In genomic region chr3:61809879-61810278, GRCh38 we compare ENCODE assay signal across 14 cellular contexts.
DNase-seq lines count a peak whose midpoint lies in the region; ATAC-seq and TF ChIP-seq lines count a peak whose summit lies in the region.
"Had no signal": no experiment of that assay in that cellular context is flagged by ENCODE, and none has a peak within 500 bp of the region (broad histone marks: within the 10 kb centered on the region; RNA-seq: fewer than 3 reads in every experiment).

No MANE protein-coding gene starts in this region.

- H3K27ac ChIP-seq in muscle layer of colon (ENCODE audit: low read depth, low read length) (peak overlapping the region; percentile 63), SK-N-SH (ENCODE audit: low read depth in 2 of 2, low read length in 1 of 2) (no peak overlapping the region)
- H3K27ac ChIP-seq: KMS-11, upper lobe of left lung had no signal

- DNase-seq in NCI-H82 (lab: John Stamatoyannopoulos, UW), result peak; percentile 22
- DNase-seq in NCI-H82 treated with DMSO at 0.1 percent for 48 hours (lab: John Stamatoyannopoulos, UW; ENCODE audit: unreplicated experiment), result no peak
- peak; percentile 13 for DNase-seq in fibroblast of gingiva (ENCODE audit: low read depth)
- DNase-seq in SK-N-SH, result no peak
- DNase-seq: Caco-2, immature natural killer cell, natural killer cell, SHP77 treated with DMSO at 0.1 percent for 48 hours, upper lobe of left lung had no signal

- H3K4me3 ChIP-seq in muscle layer of colon (ENCODE audit: low read depth in 1 of 2, low read length in 2 of 2) (no peak overlapping the region), SK-N-SH (ENCODE audit: low read depth in 2 of 2, low read length in 1 of 2) (no peak overlapping the region)
- H3K4me3 ChIP-seq: upper lobe of left lung had no signal

- no peak overlapping the region for H2AFZ ChIP-seq in SK-N-SH (ENCODE audit: low read depth)

- H3K9me3 ChIP-seq in muscle layer of colon (ENCODE audit: low read length) (no peaks in the 10 kb centered on the region), SK-N-SH (no peaks in the 10 kb centered on the region)
- H3K9me3 ChIP-seq: Caco-2, upper lobe of left lung had no signal

- no peak for TF ChIP-seq RAD21 in SK-N-SH (IDR thresholded peaks at IDR 0.05; ENCODE audit: low read length)

- H3K9me2 ChIP-seq in SK-N-SH, result no peaks in the 10 kb centered on the region

- no peak overlapping the region for H3K4me2 ChIP-seq in SK-N-SH
- H3K4me2 ChIP-seq: KMS-11 had no signal

- ATAC-seq in GM18868 (IDR thresholded peaks at IDR 0.05; ENCODE audit: unreplicated experiment), result no peak
- no peak for ATAC-seq in HG02571 (IDR thresholded peaks at IDR 0.05; ENCODE audit: unreplicated experiment)
- ATAC-seq in HG03280 (IDR thresholded peaks at IDR 0.05; ENCODE audit: unreplicated experiment), result no peak
- ATAC-seq: natural killer cell had no signal

- H3K4me1 ChIP-seq in muscle layer of colon (ENCODE audit: insufficient read depth, low read length), result peaks cover 91% of the 10 kb centered on the region
- H3K4me1 ChIP-seq in SK-N-SH (ENCODE audit: control insufficient read depth in 1 of 2, insufficient read depth in 2 of 2, low read depth in 1 of 2, low read length in 1 of 2), result peaks cover 0 to 21% of the 10 kb centered on the region in 2 experiments; a peak in 2 of 4 replicates
- H3K4me1 ChIP-seq: Caco-2 had no signal

- H3K9ac ChIP-seq in muscle layer of colon (ENCODE audit: low read length) (no peak overlapping the region), SK-N-SH (no peak overlapping the region)
- H3K9ac ChIP-seq: KMS-11 had no signal

- 82% methylated on average over 1 of the region's 1 CpG for WGBS in SK-N-SH (ENCODE audit: low lambda C conversion rate)

- H3K36me3 ChIP-seq in muscle layer of colon (ENCODE audit: insufficient read depth, low read length) (no peaks in the 10 kb centered on the region), SK-N-SH (replicated peaks in 1 of 2; ENCODE audit: control insufficient read depth in 1 of 2, insufficient read depth in 2 of 2, low read length in 1 of 2) (no peaks in the 10 kb centered on the region)
- H3K36me3 ChIP-seq: upper lobe of left lung had no signal

- H4K20me1 ChIP-seq in SK-N-SH (ENCODE audit: insufficient read depth), result peaks cover 5% of the 10 kb centered on the region; the same call in 1 of the 2 replicates

- no peaks in the 10 kb centered on the region for H3K27me3 ChIP-seq in muscle layer of colon (ENCODE audit: control insufficient read depth in 1 of 2, insufficient read depth in 2 of 2, low read length in 2 of 2)
- no peaks in the 10 kb centered on the region for H3K27me3 ChIP-seq in SK-N-SH (ENCODE audit: insufficient read depth)
- H3K27me3 ChIP-seq: upper lobe of left lung had no signal

- no peaks in the 10 kb centered on the region for H3F3A ChIP-seq in SK-N-SH (replicated peaks; ENCODE audit: insufficient read depth)

- POLR2A ChIA-PET in SK-N-SH (lab: Yijun Ruan, JAX), result no interaction called here

- TF ChIP-seq EP300 in SK-N-SH (IDR thresholded peaks at IDR 0.05; ENCODE audit: borderline replicate concordance in 1 of 2, low read depth in 1 of 2, low read length in 1 of 2), result no peak

- H3K79me2 ChIP-seq in SK-N-SH (ENCODE audit: insufficient read depth), result no peaks in the 10 kb centered on the region

- TF ChIP-seq CTCF in SK-N-SH (IDR thresholded peaks at IDR 0.05), result no peak

- CTCF ChIA-PET in SK-N-SH (lab: Yijun Ruan, JAX), result interaction anchor here (0.7 to 1.0 kb wide), 2 partner anchors 24 to 379 kb away, joined by 3 to 4 read pairs; no protein-coding TSS in a partner anchor

TF ChIP-seq in SK-N-SH, 30 proteins besides CTCF, POLR2A, EP300 and RAD21:
- TF ChIP-seq PBX3 (IDR thresholded peaks at IDR 0.05), result no peak
- no peak for TF ChIP-seq EZH2phosphoT487 (IDR thresholded peaks at IDR 0.05; ENCODE audit: borderline replicate concordance, low read depth)
- TF ChIP-seq POLR2AphosphoS5 (IDR thresholded peaks at IDR 0.05; ENCODE audit: low read depth, low read length), result no peak
- TF ChIP-seq REST (IDR thresholded peaks at IDR 0.05; ENCODE audit: low read depth, low read length), result no peak
- no peak for TF ChIP-seq IRF3 (IDR thresholded peaks at IDR 0.05; ENCODE audit: low read depth, low read length)
- TF ChIP-seq GATA2 (CRISPR knock-in tag; IDR thresholded peaks at IDR 0.05), result no peak
- no peak for TF ChIP-seq SMC3 (IDR thresholded peaks at IDR 0.05; ENCODE audit: low read depth, low read length)
- no peak for TF ChIP-seq SIN3A (IDR thresholded peaks at IDR 0.05; ENCODE audit: borderline replicate concordance, low read depth, low read length)
- no peak for TF ChIP-seq TCF12 (IDR thresholded peaks at IDR 0.05)
- no peak for TF ChIP-seq ELF1 (IDR thresholded peaks at IDR 0.05)
- no peak for TF ChIP-seq RFX5 (IDR thresholded peaks at IDR 0.05; ENCODE audit: low read length)

Comparison
In these comparisons a context has a peak if more than half of its experiments do, and no peak if none do; other contexts are left out.
1. DNase-seq: peak in NCI-H82 (single experiment) and fibroblast of gingiva (single experiment); none in NCI-H82 treated with DMSO at 0.1 percent for 48 hours (single experiment) and SK-N-SH (single experiment).